Comparison of ENCODE assay signal across 8 cellular contexts in genomic region chr5:132963175-132964104, GRCh38. TPM values are rescaled to one million over a fixed set of nuclear protein-coding genes. Genes with fewer than 3 reads are reported as not detected.
DNase-seq lines count a peak whose midpoint lies in the region; ATAC-seq, FAIRE-seq and TF ChIP-seq lines count a peak whose summit lies in the region.

AFF4 (minus strand) TSS chr5:132963634; CDS start chr5:132937189, 26,445 bp downstream.

- WGBS in A549 (ENCODE audit: missing lambda C conversion rate): 4% methylated on average over 19 of the region's 98 CpGs

- CTCF ChIA-PET in A549 (lab: Yijun Ruan, JAX): interaction anchor here (0.6 to 2.3 kb wide), 7 partner anchors 8 to 89 kb away, joined by 3 to 5 read pairs (median 3); no protein-coding TSS in a partner anchor

- peak; percentile 90 to 97 for DNase-seq in A549 (ENCODE audit: low read depth in 1 of 2, low spot score in 1 of 2)
- peak; percentile 80 for DNase-seq in NCI-H2171 (lab: John Stamatoyannopoulos, UW)
- DNase-seq in bronchial epithelial cell (ENCODE audit: low read depth): peak; percentile 84
- peak; percentile 96 for DNase-seq in iPS-NIHi7 (ENCODE audit: extremely low spot score)
- DNase-seq in smooth muscle cell of the brain vasculature (ENCODE audit: low read depth, low spot score): peak; percentile 89

- POLR2A ChIA-PET in A549 (lab: Yijun Ruan, JAX): interaction anchor here (0.5 to 3.6 kb wide), 13 partner anchors 14 to 638 kb away, joined by 3 to 39 read pairs (median 3); partner anchors contain the start of genes GDF9, HSPA4, KIF3A and UQCRQ

- H3K27me3 ChIP-seq in bronchial epithelial cell (ENCODE audit: control insufficient read depth, insufficient read depth, low read length): no peaks in the 10 kb centered on the region

- peak within 1 kb of the TSS; percentile 84 for H3K4me3 ChIP-seq in A549
- H3K4me3 ChIP-seq in WI38 (ENCODE audit: low read depth, low read length): peak within 1 kb of the TSS; percentile 79
- peak within 1 kb of the TSS; percentile 88 for H3K4me3 ChIP-seq in bronchial epithelial cell (ENCODE audit: low read depth, low read length)

- TF ChIP-seq RAD21 in A549 (conservative IDR thresholded peaks at IDR 0.05 in 1 of 2, IDR thresholded peaks at IDR 0.05 in 1 of 2): peak in 1 of 2 experiments; percentile 10; a peak in 1 of 5 replicates

- peak; percentile 36 for FAIRE-seq in A549 (lab: Jason Lieb, UNC)
- FAIRE-seq in bronchial epithelial cell (lab: Jason Lieb, UNC): no peak

- H3K27ac ChIP-seq in A549: peak within 1 kb of the TSS; percentile 96 to 97

- peak within 1 kb of the TSS; percentile 74 for H3K4me2 ChIP-seq in A549

- ATAC-seq in A549: peak; percentile 96
- peak; percentile 90 for ATAC-seq in HG03066 (IDR thresholded peaks at IDR 0.05; ENCODE audit: low read depth, unreplicated experiment)

- no peaks in the 10 kb centered on the region for H3K9me3 ChIP-seq in A549

- no peak for TF ChIP-seq EP300 in A549 (IDR thresholded peaks at IDR 0.05)

- H3K4me1 ChIP-seq in A549: peaks cover 17% of the 10 kb centered on the region

- no peak for TF ChIP-seq CTCF in A549 (IDR thresholded peaks at IDR 0.05)
- TF ChIP-seq CTCF in WI38 (IDR thresholded peaks at IDR 0.05; ENCODE audit: low read depth, low read length): no peak
- no peak for TF ChIP-seq CTCF in bronchial epithelial cell (IDR thresholded peaks at IDR 0.05; ENCODE audit: insufficient read depth, low read length, severe bottlenecking)

- no peaks in the 10 kb centered on the region for H3K36me3 ChIP-seq in bronchial epithelial cell (ENCODE audit: control insufficient read depth, insufficient read depth, low read length)

- peak; percentile 65 for TF ChIP-seq POLR2A in A549 (IDR thresholded peaks at IDR 0.05; ENCODE audit: low read length)
- TF ChIP-seq POLR2A in GM18526 (IDR thresholded peaks at IDR 0.05; ENCODE audit: extremely low read depth, insufficient read length): peak; percentile 88

TF ChIP-seq in A549, 52 proteins besides CTCF, POLR2A, EP300 and RAD21 (continues in another document):
- peak; percentile 44 to 91; a peak in 3 of 5 replicates for TF ChIP-seq JUN (IDR thresholded peaks at IDR 0.05)
- no peak for TF ChIP-seq CEBPB (IDR thresholded peaks at IDR 0.05)
- peak; percentile 91 for TF ChIP-seq MAX (IDR thresholded peaks at IDR 0.05)
- no peak for TF ChIP-seq MAZ (IDR thresholded peaks at IDR 0.05; ENCODE audit: borderline replicate concordance, low read depth, low read length)
- no peak for TF ChIP-seq EHMT2 (IDR thresholded peaks at IDR 0.05; ENCODE audit: low read depth)
- peak; percentile 67 for TF ChIP-seq PBX3 (IDR thresholded peaks at IDR 0.05)
- TF ChIP-seq CBX2 (IDR thresholded peaks at IDR 0.05; ENCODE audit: borderline replicate concordance, low read depth): no peak
- TF ChIP-seq KDM1A (IDR thresholded peaks at IDR 0.05; ENCODE audit: low read depth): no peak
- TF ChIP-seq NFE2L2 (conservative IDR thresholded peaks at IDR 0.05; ENCODE audit: low read length): no peak
- no peak for TF ChIP-seq JUNB (IDR thresholded peaks at IDR 0.05)
- TF ChIP-seq ESRRA (IDR thresholded peaks at IDR 0.05; ENCODE audit: borderline replicate concordance, low read length): no peak
- TF ChIP-seq ZNF302 (CRISPR knock-in tag; IDR thresholded peaks at IDR 0.05): no peak
- TF ChIP-seq FOSB (CRISPR knock-in tag; IDR thresholded peaks at IDR 0.05): peak; percentile 46; the same call in 1 of the 2 replicates
- TF ChIP-seq ELK1 (IDR thresholded peaks at IDR 0.05; ENCODE audit: low read depth, low read length): no peak
- no peak for TF ChIP-seq HDAC2 (IDR thresholded peaks at IDR 0.05)
- TF ChIP-seq TFCP2L1 (CRISPR knock-in tag; IDR thresholded peaks at IDR 0.05): peak; percentile 50; the same call in 1 of the 2 replicates
- TF ChIP-seq HEYL (CRISPR knock-in tag; IDR thresholded peaks at IDR 0.05): no peak
- 0 out of 2 replicates have a peak, but pooled peaks have one; percentile 8 for TF ChIP-seq GATA3 (IDR thresholded peaks at IDR 0.05; ENCODE audit: borderline replicate concordance)
- TF ChIP-seq FOXS1 (CRISPR knock-in tag; IDR thresholded peaks at IDR 0.05): 0 out of 2 replicates have a peak, but pooled peaks have one; percentile 72
- no peak; the same call in 1 of the 2 replicates for TF ChIP-seq REST (IDR thresholded peaks at IDR 0.05)
- TF ChIP-seq HES2 (IDR thresholded peaks at IDR 0.05): no peak
- TF ChIP-seq NR3C1 (IDR thresholded peaks at IDR 0.05): no peak
- no peak for TF ChIP-seq ZC3H11A (IDR thresholded peaks at IDR 0.05)
- TF ChIP-seq E2F6 (IDR thresholded peaks at IDR 0.05; ENCODE audit: borderline replicate concordance, low read depth): peak; percentile 36; the same call in 1 of the 2 replicates
- TF ChIP-seq RCOR1 (IDR thresholded peaks at IDR 0.05; ENCODE audit: low read depth, low read length): no peak
- no peak for TF ChIP-seq SREBF2 (IDR thresholded peaks at IDR 0.05)
- TF ChIP-seq HOXB13 (CRISPR knock-in tag; IDR thresholded peaks at IDR 0.05; ENCODE audit: low read depth): peak; percentile 84; the same call in 1 of the 2 replicates
- TF ChIP-seq MYC (IDR thresholded peaks at IDR 0.05; ENCODE audit: borderline replicate concordance, low read length): 0 out of 2 replicates have a peak, but pooled peaks have one; percentile 72
- peak; percentile 47; the same call in 1 of the 2 replicates for TF ChIP-seq BHLHE40 (IDR thresholded peaks at IDR 0.05; ENCODE audit: low read depth, low read length)
- TF ChIP-seq CHD4 (IDR thresholded peaks at IDR 0.05; ENCODE audit: borderline replicate concordance): no peak

RNA-seq across cellular contexts. Expression of gene AFF4, which starts in this region (rescaled TPM):
- polyA plus RNA-seq in A549 (2011; rRNA removed) (43.5 and 52.7 TPM in 2 replicates), A549 (2017; fragmentation: RNase III; extraction: RNeasy Plus Mini Kit Qiagen cat#74134 plus additional on column Dnase treatment) (20.8 to 22.4 TPM (median 22.1 TPM) in 3 replicates)
- polyA plus RNA-seq in A549 (2012; cell fraction: cytosol; rRNA removed): 5.6 and 8.0 TPM in 2 replicates
- polyA plus RNA-seq in A549 (2012; cell fraction: nucleus; rRNA removed): 5.9 and 7.4 TPM in 2 replicates
- 83.9 and 91.1 TPM in 2 replicates for polyA minus RNA-seq in A549 (2011; rRNA and poly(A)+ RNA removed)
- 25.8 and 39.0 TPM in 2 replicates for total RNA-seq in bronchial epithelial cell

Comparison
In these comparisons a context has a peak if more than half of its experiments do, and no peak if none do; other contexts are left out.
1. Peak in every context shown above with its lines: DNase-seq, ATAC-seq, H3K4me3 ChIP-seq and H3K27ac ChIP-seq.